9 cellular contexts compared by ENCODE assay signal in the genomic region with DNA sequence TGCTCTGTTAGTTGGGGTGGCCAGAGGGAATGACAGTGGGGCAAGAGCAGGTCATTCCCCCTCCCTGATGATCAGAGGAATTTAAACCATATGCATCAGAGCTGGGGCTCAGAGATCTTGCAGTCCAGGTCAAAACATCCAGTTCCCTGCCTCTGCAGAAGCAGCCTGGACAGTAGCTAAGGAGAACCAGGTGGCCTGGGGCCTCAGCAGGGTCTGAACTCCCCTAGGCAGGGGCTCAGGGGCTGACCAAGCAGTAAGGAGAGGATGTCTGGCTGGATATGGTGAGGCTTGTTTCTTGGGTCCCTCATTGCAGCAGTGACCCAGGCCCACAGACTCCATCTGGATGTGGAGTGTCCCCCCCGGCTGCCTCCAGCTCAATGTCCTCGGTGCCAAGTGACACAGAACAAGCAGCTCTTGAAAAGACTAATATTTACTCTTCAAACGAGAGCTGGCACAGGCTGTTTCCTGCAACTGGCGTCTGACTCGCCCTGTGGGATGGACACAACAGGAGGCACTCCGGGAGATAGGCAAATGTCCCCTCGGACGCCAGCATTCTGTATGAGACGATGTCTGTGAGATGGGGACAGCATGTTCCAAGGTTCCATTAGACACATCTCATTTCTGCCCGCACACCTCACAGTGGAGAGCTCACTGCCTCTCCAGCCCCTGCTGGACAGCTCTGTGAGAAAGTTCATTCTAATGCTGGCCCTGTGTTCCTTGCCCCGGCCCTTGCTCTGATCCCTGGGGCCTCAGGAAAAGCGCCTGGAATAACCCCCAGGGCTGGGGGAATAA. TPM values are rescaled to one million over a fixed set of nuclear protein-coding genes. Genes with fewer than 3 reads are reported as not detected.
DNase-seq lines count a peak whose midpoint lies in the region; TF ChIP-seq lines count a peak whose summit lies in the region.
"Had no signal": no experiment of that assay in that cellular context is flagged by ENCODE, and none has a peak within 500 bp of the region (broad histone marks: within the 10 kb centered on the region; RNA-seq: fewer than 3 reads in every experiment).

No MANE protein-coding gene starts in this region.

- H3K4me1 Mint-ChIP-seq in osteocyte (ENCODE audit: unreplicated experiment) (peaks cover 34% of the 10 kb centered on the region), glutamatergic neuron (ENCODE audit: low read depth, unreplicated experiment) (peaks cover 20% of the 10 kb centered on the region)

- DNase-seq in DMS53 treated with DMSO at 0.1 percent for 48 hours (lab: John Stamatoyannopoulos, UW; ENCODE audit: unreplicated experiment) (peak; percentile 29), NCI-H748 treated with DMSO at 0.1 percent for 48 hours (lab: John Stamatoyannopoulos, UW) (peak; percentile 24), esophagus squamous epithelium (lab: John Stamatoyannopoulos, UW) (no peak), osteocyte (ENCODE audit: extremely low spot score, unreplicated experiment) (no peak), putamen (ENCODE audit: low spot score) (no peak), glutamatergic neuron (no peak), inferior parietal cortex (ENCODE audit: extremely low spot score) (no peak)
- no peak for DNase-seq in activated naive CD4-positive, alpha-beta T cell treated with Interleukin-2 at 50 U/mL for 16 hours
- DNase-seq: NCI-H524 treated with DMSO at 0.1 percent for 48 hours had no signal

- no peaks in the 10 kb centered on the region for H3K27me3 Mint-ChIP-seq in osteocyte (ENCODE audit: unreplicated experiment)
- peaks cover 7% of the 10 kb centered on the region for H3K27me3 Mint-ChIP-seq in glutamatergic neuron (ENCODE audit: unreplicated experiment)

- peaks cover 8% of the 10 kb centered on the region for H3K36me3 Mint-ChIP-seq in osteocyte (ENCODE audit: unreplicated experiment)
- H3K36me3 Mint-ChIP-seq in glutamatergic neuron (ENCODE audit: unreplicated experiment) = no peaks in the 10 kb centered on the region

- TF ChIP-seq CTCF in esophagus squamous epithelium (IDR thresholded peaks at IDR 0.05) (no peak), osteocyte (IDR thresholded peaks at IDR 0.05) (peak; percentile 41), glutamatergic neuron (IDR thresholded peaks at IDR 0.05; ENCODE audit: partially characterized antibody, unreplicated experiment) (no peak)

- H3K4me1 ChIP-seq in esophagus squamous epithelium = peaks cover 0 to 50% (median 4%) of the 10 kb centered on the region in 3 donors

- H3K4me3 ChIP-seq in esophagus squamous epithelium = no peak overlapping the region

- H3K9me3 ChIP-seq in esophagus squamous epithelium = no peaks in the 10 kb centered on the region

- H3K4me3 Mint-ChIP-seq in osteocyte (ENCODE audit: unreplicated experiment) (no peak overlapping the region), glutamatergic neuron (ENCODE audit: unreplicated experiment) (no peak overlapping the region)

- H3K27me3 ChIP-seq in esophagus squamous epithelium = no peaks in the 10 kb centered on the region

- intact Hi-C loops in esophagus squamous epithelium (cut with DNase I) = loop anchor here (5.0 kb wide), 1 partner anchor 42 kb away; the partner anchor contains the start of gene VIPR1

- H3K27ac ChIP-seq in esophagus squamous epithelium = peak overlapping the region; percentile 36 to 77 (median 65)

- peaks cover 0 to 16% (median 0%) of the 10 kb centered on the region in 3 donors for H3K36me3 ChIP-seq in esophagus squamous epithelium

- H3K9me3 Mint-ChIP-seq in osteocyte (ENCODE audit: unreplicated experiment) (no peaks in the 10 kb centered on the region), glutamatergic neuron (ENCODE audit: unreplicated experiment) (no peaks in the 10 kb centered on the region)

- TF ChIP-seq POLR2A in esophagus squamous epithelium (IDR thresholded peaks at IDR 0.05) = no peak

- WGBS in esophagus squamous epithelium, 2 donors = 27 to 57% methylated on average over 3 to 10 of the region's 12 CpGs

- H3K27ac Mint-ChIP-seq in osteocyte (ENCODE audit: unreplicated experiment) = peak overlapping the region; percentile 3
- no peak overlapping the region for H3K27ac Mint-ChIP-seq in glutamatergic neuron (ENCODE audit: unreplicated experiment)

RNA-seq across cellular contexts. Expression of gene SEC22C, which starts 37.1 kb away (rescaled TPM):
- total RNA-seq in esophagus squamous epithelium = 10 to 100 TPM in 3 of 4 donors, 1 to 10 TPM in 1; 8.8 to 38.5 (median 26.2) TPM
- 56.2 and 58.4 TPM in 2 replicates for total RNA-seq in osteocyte
- 36.9 TPM for total RNA-seq in glutamatergic neuron (ENCODE audit: unreplicated experiment)

RNA-seq across cellular contexts. Expression of gene VIPR1, which starts 42.2 kb away (rescaled TPM):
- total RNA-seq in esophagus squamous epithelium = 10 to 100 TPM in 1 of 4 donors, 1 to 10 TPM in 3; 3.6 to 15.4 (median 8.6) TPM
- 8.9 and 9.2 TPM in 2 replicates for total RNA-seq in osteocyte
- not detected for total RNA-seq in glutamatergic neuron (ENCODE audit: unreplicated experiment)

RNA-seq across cellular contexts. Expression of gene SS18L2, which starts 46.0 kb away (rescaled TPM):
- total RNA-seq in esophagus squamous epithelium (10 to 100 TPM; 11.4 to 23.5 (median 20.5) TPM), osteocyte (16.5 and 17.2 TPM in 2 replicates), glutamatergic neuron (ENCODE audit: unreplicated experiment) (38.9 TPM)

RNA-seq across cellular contexts. Expression of gene NKTR, which starts 55.8 kb away (rescaled TPM):
- total RNA-seq in esophagus squamous epithelium (100 to 1,000 TPM in 1 of 4 donors, 10 to 100 TPM in 3; 18.0 to 112 (median 50.7) TPM), osteocyte (65.4 and 73.7 TPM in 2 replicates), glutamatergic neuron (ENCODE audit: unreplicated experiment) (196 TPM)

Comparison
In these comparisons a context has a peak if more than half of its experiments do, and no peak if none do; other contexts are left out.
1. DNase-seq: peak in DMS53 treated with DMSO at 0.1 percent for 48 hours (single experiment) and NCI-H748 treated with DMSO at 0.1 percent for 48 hours (single experiment); none in esophagus squamous epithelium (single experiment), osteocyte (single experiment), putamen (single experiment), glutamatergic neuron (single experiment), inferior parietal cortex (single experiment) and activated naive CD4-positive, alpha-beta T cell treated with Interleukin-2 at 50 U/mL for 16 hours (single experiment).